1 cellular context compared by ENCODE assay signal in genomic region chr17:80871341-80871740, GRCh38.
TF ChIP-seq lines count a peak whose summit lies in the region.

No MANE protein-coding gene starts in this region.

TF ChIP-seq in IMR-90, 13 proteins besides CTCF, POLR2A, EP300 and RAD21:
- TF ChIP-seq SMC3 (IDR thresholded peaks at IDR 0.05; ENCODE audit: low read depth, low read length) (no peak), MAFK (IDR thresholded peaks at IDR 0.05; ENCODE audit: low read depth, low read length) (no peak), ELK1 (IDR thresholded peaks at IDR 0.05; ENCODE audit: borderline replicate concordance, low read depth, low read length) (no peak), CHD1 (IDR thresholded peaks at IDR 0.05; ENCODE audit: low read depth, low read length) (no peak), MAZ (IDR thresholded peaks at IDR 0.05; ENCODE audit: borderline replicate concordance, low read depth, low read length) (no peak), CEBPB (IDR thresholded peaks at IDR 0.05; ENCODE audit: low read depth, low read length) (no peak)
- TF ChIP-seq, protein P1, sequence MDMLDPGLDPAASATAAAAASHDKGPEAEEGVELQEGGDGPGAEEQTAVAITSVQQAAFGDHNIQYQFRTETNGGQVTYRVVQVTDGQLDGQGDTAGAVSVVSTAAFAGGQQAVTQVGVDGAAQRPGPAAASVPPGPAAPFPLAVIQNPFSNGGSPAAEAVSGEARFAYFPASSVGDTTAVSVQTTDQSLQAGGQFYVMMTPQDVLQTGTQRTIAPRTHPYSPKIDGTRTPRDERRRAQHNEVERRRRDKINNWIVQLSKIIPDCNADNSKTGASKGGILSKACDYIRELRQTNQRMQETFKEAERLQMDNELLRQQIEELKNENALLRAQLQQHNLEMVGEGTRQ (IDR thresholded peaks at IDR 0.05; ENCODE audit: low read depth, low read length), result no peak
TF ChIP-seq in IMR-90: peak in this region for 0.
